Comparison of ENCODE assay signal across 14 cellular contexts in the genomic region with DNA sequence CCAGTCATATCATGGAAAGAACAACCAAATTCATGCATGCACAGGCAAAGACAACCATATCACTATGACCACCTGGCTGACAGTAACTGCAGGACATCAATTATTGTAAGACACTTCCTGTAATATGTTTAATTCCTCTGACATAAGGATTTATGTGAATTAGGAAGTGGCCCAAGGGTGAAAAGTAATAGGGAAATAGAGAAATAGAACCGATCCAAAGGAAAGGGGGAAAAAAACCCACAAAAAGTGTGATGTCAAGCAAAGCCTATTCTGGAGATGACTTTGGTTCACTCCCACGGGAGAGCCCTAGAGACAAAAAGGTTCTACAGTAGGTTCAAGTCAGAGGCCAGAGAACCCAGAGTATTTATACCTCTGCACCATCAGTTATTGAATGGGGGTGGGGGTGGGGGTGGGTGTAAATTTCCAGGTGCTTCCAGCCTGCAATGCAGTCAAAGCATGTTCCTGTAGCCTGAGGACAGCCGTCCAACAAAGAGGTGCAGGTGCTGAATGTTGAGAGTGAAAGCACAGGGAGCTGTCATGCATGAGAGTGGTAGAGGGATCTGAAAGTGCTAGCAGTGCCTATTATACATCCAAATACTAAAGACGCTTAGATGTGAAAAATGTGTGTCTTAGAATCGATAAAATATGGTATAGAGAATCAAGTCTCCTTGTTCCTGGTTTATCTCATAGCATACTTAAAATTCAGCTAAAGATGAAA.
DNase-seq lines count a peak whose midpoint lies in the region; ATAC-seq and TF ChIP-seq lines count a peak whose summit lies in the region.
"Had no signal": no experiment of that assay in that cellular context is flagged by ENCODE, and none has a peak within 500 bp of the region (broad histone marks: within the 10 kb centered on the region; RNA-seq: fewer than 3 reads in every experiment).

No MANE protein-coding gene starts in this region.

- DNase-seq in GM12865 (ENCODE audit: low read depth) (peak; percentile 79), glutamatergic neuron (no peak), RWPE1 (ENCODE audit: low spot score) (no peak), hepatic stellate cell (ENCODE audit: low spot score) (no peak), SW480 (ENCODE audit: low spot score) (no peak)
- DNase-seq: activated CD4-positive, alpha-beta T cell treated with anti-CD3 and anti-CD28 coated beads for 36 hours; CD8-positive, alpha-beta memory T cell; GM23248; natural killer cell; stimulated activated CD4-positive, alpha-beta T cell treated with anti-CD3 and anti-CD28 coated beads, Interleukin-2, amount 100 ng/mL, for 48 hours; transverse colon had no signal

- H3K9me3 Mint-ChIP-seq in glutamatergic neuron (ENCODE audit: unreplicated experiment) = no peaks in the 10 kb centered on the region
- H3K9me3 Mint-ChIP-seq: natural killer cell had no signal

- no peaks in the 10 kb centered on the region for H3K4me1 Mint-ChIP-seq in glutamatergic neuron (ENCODE audit: low read depth, unreplicated experiment)
- H3K4me1 Mint-ChIP-seq: activated CD4-positive, alpha-beta T cell treated with anti-CD3 and anti-CD28 coated beads for 36 hours; CD8-positive, alpha-beta memory T cell; natural killer cell had no signal

- H3K27me3 Mint-ChIP-seq in glutamatergic neuron (ENCODE audit: unreplicated experiment) = no peaks in the 10 kb centered on the region
- H3K27me3 Mint-ChIP-seq: activated CD4-positive, alpha-beta T cell treated with anti-CD3 and anti-CD28 coated beads for 36 hours; CD8-positive, alpha-beta memory T cell had no signal

- POLR2A ChIA-PET in RWPE1 (lab: Yijun Ruan, JAX; ENCODE audit: low non-redundant PET) = no interaction called here

- ATAC-seq in GM19324 (IDR thresholded peaks at IDR 0.05; ENCODE audit: low FRiP score, unreplicated experiment) (peak; percentile 88), HG02763 (IDR thresholded peaks at IDR 0.05; ENCODE audit: unreplicated experiment) (peak; percentile 86), HG03521 (IDR thresholded peaks at IDR 0.05; ENCODE audit: unreplicated experiment) (peak; percentile 76)
- ATAC-seq: activated CD4-positive, alpha-beta T cell treated with anti-CD3 and anti-CD28 coated beads for 36 hours; natural killer cell had no signal

- H3K36me3 Mint-ChIP-seq in glutamatergic neuron (ENCODE audit: unreplicated experiment) = peaks cover 5% of the 10 kb centered on the region

- CTCF ChIA-PET in RWPE1 (lab: Yijun Ruan, JAX) = no interaction called here

- no peak overlapping the region for H3K4me3 Mint-ChIP-seq in glutamatergic neuron (ENCODE audit: unreplicated experiment)
- H3K4me3 Mint-ChIP-seq: activated CD4-positive, alpha-beta T cell treated with anti-CD3 and anti-CD28 coated beads for 36 hours; CD8-positive, alpha-beta memory T cell; natural killer cell had no signal

- no peak overlapping the region for H3K4me3 ChIP-seq in GM12865 (ENCODE audit: low read depth, low read length)
- H3K4me3 ChIP-seq: GM23248, transverse colon had no signal

- TF ChIP-seq CTCF in GM12865 (IDR thresholded peaks at IDR 0.05; ENCODE audit: insufficient read depth, low read depth, low read length, missing control alignments) (no peak), glutamatergic neuron (IDR thresholded peaks at IDR 0.05; ENCODE audit: partially characterized antibody, unreplicated experiment) (no peak), RWPE1 (conservative IDR thresholded peaks at IDR 0.05; ENCODE audit: low read depth) (no peak)

- H3K27ac Mint-ChIP-seq in glutamatergic neuron (ENCODE audit: unreplicated experiment) = no peak overlapping the region
- H3K27ac Mint-ChIP-seq: activated CD4-positive, alpha-beta T cell treated with anti-CD3 and anti-CD28 coated beads for 36 hours; natural killer cell had no signal

- no peak overlapping the region for H3K27ac ChIP-seq in RWPE1
- H3K27ac ChIP-seq: GM23248, transverse colon had no signal
